8 cellular contexts compared by ENCODE assay signal in genomic region chr1:1435094-1435903, GRCh38. TPM values are rescaled to one million over a fixed set of nuclear protein-coding genes. Genes with fewer than 3 reads are reported as not detected.
DNase-seq lines count a peak whose midpoint lies in the region; ATAC-seq and TF ChIP-seq lines count a peak whose summit lies in the region.

Gene VWA1 (plus strand): TSS chr1:1435690. CDS start chr1:1435749, 59 bp downstream.

- peak within 1 kb of the TSS; percentile 95 for H2BK15ac ChIP-seq in neuronal stem cell (ENCODE audit: low read length)

- peak within 1 kb of the TSS; percentile 100 for H2AK5ac ChIP-seq in neuronal stem cell (ENCODE audit: low read depth, low read length)

- H3K23ac ChIP-seq in neuronal stem cell (ENCODE audit: low read depth, low read length, poor library complexity): peak within 1 kb of the TSS; percentile 95

- WGBS in neuronal stem cell (ENCODE audit: extremely low coverage in 2 of 2, insufficient read length in 2 of 2, insufficient replicate concordance in 1 of 2), 2 donors: no CpG with 5 or more reads among the region's 91 CpGs

- no peaks in the 10 kb centered on the region for H3K9me3 Mint-ChIP-seq in activated naive CD4-positive, alpha-beta T cell treated with anti-CD3 and anti-CD28 coated beads, Interleukin-2, amount 50 U/mL, for 24 hours

- peak within 1 kb of the TSS; percentile 49 for H3K4me3 Mint-ChIP-seq in activated naive CD4-positive, alpha-beta T cell treated with anti-CD3 and anti-CD28 coated beads, Interleukin-2, amount 50 U/mL, for 24 hours

- POLR2A ChIA-PET in PC-9 (lab: Charles Lee; ENCODE audit: unreplicated experiment): interaction anchor here (0.6 kb wide), 1 partner anchor 15 kb away, joined by 4 read pairs; no protein-coding TSS in a partner anchor

- peak within 1 kb of the TSS; percentile 91 for H3K9ac ChIP-seq in neuronal stem cell (ENCODE audit: low read depth, low read length, poor library complexity)
- H3K9ac ChIP-seq in subcutaneous abdominal adipose tissue (ENCODE audit: low read length in 5 of 5): peak within 1 kb of the TSS; percentile 55 to 74 (median 63)

- ATAC-seq in GM21737 (IDR thresholded peaks at IDR 0.05; ENCODE audit: unreplicated experiment): no peak

- DNase-seq in NCI-H748 (lab: John Stamatoyannopoulos, UW; ENCODE audit: unreplicated experiment) (peak; percentile 66), NCI-H748 treated with DMSO at 0.1 percent for 48 hours (lab: John Stamatoyannopoulos, UW) (no peak), PC-9 (peak in 1 of 2 experiments; percentile 78), germinal center (ENCODE audit: low spot score) (peak; percentile 90), neuronal stem cell (ENCODE audit: low spot score) (no peak)

- peak within 1 kb of the TSS; percentile 32 for H3K4ac ChIP-seq in neuronal stem cell (ENCODE audit: low read length)

- no peak within 1 kb of the TSS for H3K27ac ChIP-seq in PC-9
- H3K27ac ChIP-seq in neuronal stem cell (replicated peaks; ENCODE audit: low read length): no peak within 1 kb of the TSS
- H3K27ac ChIP-seq in subcutaneous abdominal adipose tissue (ENCODE audit: low read depth, low read length): peak within 1 kb of the TSS; percentile 90

- H3K4me1 ChIP-seq in PC-9 (replicated peaks; ENCODE audit: insufficient read depth) (peaks cover 57% of the 10 kb centered on the region), neuronal stem cell (ENCODE audit: control insufficient read depth in 2 of 2, insufficient read depth in 1 of 2, low read depth in 1 of 2, low read length in 2 of 2) (peaks cover 43 to 69% of the 10 kb centered on the region in 2 donors), subcutaneous abdominal adipose tissue (ENCODE audit: control insufficient read depth in 5 of 5, insufficient read depth in 5 of 5, low read length in 5 of 5) (peaks cover 2 to 76% (median 69%) of the 10 kb centered on the region in 5 donors)

- H3K79me2 ChIP-seq in PC-9 (ENCODE audit: low read depth): peaks cover 5% of the 10 kb centered on the region; the same call in 1 of the 2 replicates

- no peaks in the 10 kb centered on the region for H3K36me3 Mint-ChIP-seq in activated naive CD4-positive, alpha-beta T cell treated with anti-CD3 and anti-CD28 coated beads, Interleukin-2, amount 50 U/mL, for 24 hours

- H4K20me1 ChIP-seq in PC-9 (ENCODE audit: insufficient read depth): no peaks in the 10 kb centered on the region

- H3K4me3 ChIP-seq in PC-9 (peak within 1 kb of the TSS; percentile 69), neuronal stem cell (ENCODE audit: low read length in 2 of 2) (peak within 1 kb of the TSS; percentile 38 to 82), subcutaneous abdominal adipose tissue (ENCODE audit: low read depth in 1 of 5, low read length in 5 of 5) (peak within 1 kb of the TSS; percentile 25 to 71 (median 62))

- H3K18ac ChIP-seq in neuronal stem cell (ENCODE audit: low read length): peak within 1 kb of the TSS; percentile 99

- H3K36me3 ChIP-seq in PC-9 (ENCODE audit: low read depth) (no peaks in the 10 kb centered on the region), neuronal stem cell (replicated peaks in 1 of 2; ENCODE audit: control insufficient read depth in 2 of 2, insufficient read depth in 2 of 2, low read length in 2 of 2) (no peaks in the 10 kb centered on the region), subcutaneous abdominal adipose tissue (ENCODE audit: control insufficient read depth in 5 of 5, insufficient read depth in 5 of 5, low read length in 5 of 5) (peaks cover 0 to 4% (median 0%) of the 10 kb centered on the region in 5 donors)

- CTCF ChIA-PET in PC-9 (lab: Charles Lee): no interaction called here

- no peaks in the 10 kb centered on the region for H3K9me2 ChIP-seq in PC-9 (ENCODE audit: insufficient read depth)

- peak within 1 kb of the TSS; percentile 82 for H3K14ac ChIP-seq in neuronal stem cell (ENCODE audit: low read length)

- H3K27me3 Mint-ChIP-seq in activated naive CD4-positive, alpha-beta T cell treated with anti-CD3 and anti-CD28 coated beads, Interleukin-2, amount 50 U/mL, for 24 hours: peaks cover 7% of the 10 kb centered on the region

- H3K79me1 ChIP-seq in neuronal stem cell (ENCODE audit: low read depth, low read length): peaks cover 4% of the 10 kb centered on the region

- intact Hi-C loops in PC-9 (cut with micrococcal nuclease; ENCODE audit: unreplicated experiment): loop anchor here (10.0 kb wide), 1 partner anchor 90 kb away; the partner anchor contains the start of gene DVL1

- no TSS peak for BruUV-seq in PC-9 (replicated peaks; lab: Mats Ljungman, UMichigan)

- no peak for TF ChIP-seq CTCF in PC-9 (conservative IDR thresholded peaks at IDR 0.05)

- H3K4me2 ChIP-seq in PC-9 (peak within 1 kb of the TSS; percentile 85), neuronal stem cell (ENCODE audit: insufficient read depth, low read length, poor library complexity, severe bottlenecking) (peak within 1 kb of the TSS; percentile 71)

- H3K27me3 ChIP-seq in PC-9 (ENCODE audit: insufficient read depth, low read depth) (no peaks in the 10 kb centered on the region), neuronal stem cell (ENCODE audit: control insufficient read depth in 3 of 3, insufficient read depth in 3 of 3, low read depth in 1 of 3, low read length in 3 of 3) (peaks cover 0 to 20% (median 5%) of the 10 kb centered on the region in 3 experiments), subcutaneous abdominal adipose tissue (ENCODE audit: control insufficient read depth in 5 of 5, insufficient read depth in 4 of 5, low read length in 5 of 5) (peaks cover 0 to 3% (median 0%) of the 10 kb centered on the region in 5 donors)

- H2BK12ac ChIP-seq in neuronal stem cell (ENCODE audit: low read length): peak within 1 kb of the TSS; percentile 100

- peak within 1 kb of the TSS; percentile 94 for H2BK5ac ChIP-seq in neuronal stem cell (ENCODE audit: low read length)

- peaks cover 28% of the 10 kb centered on the region; the same call in 1 of the 2 replicates for H3F3A ChIP-seq in PC-9 (ENCODE audit: insufficient read depth, low read depth)

- peaks cover 7% of the 10 kb centered on the region for H3K4me1 Mint-ChIP-seq in activated naive CD4-positive, alpha-beta T cell treated with anti-CD3 and anti-CD28 coated beads, Interleukin-2, amount 50 U/mL, for 24 hours

- peak within 1 kb of the TSS; percentile 38 for H4K91ac ChIP-seq in neuronal stem cell (ENCODE audit: low read depth, low read length, poor library complexity)

- peak within 1 kb of the TSS; percentile 91 for H2BK120ac ChIP-seq in neuronal stem cell (ENCODE audit: low read depth, low read length)

- peak within 1 kb of the TSS; percentile 4 for H4K8ac ChIP-seq in neuronal stem cell (ENCODE audit: low read depth, low read length)

- no peak within 1 kb of the TSS for H3K27ac Mint-ChIP-seq in activated naive CD4-positive, alpha-beta T cell treated with anti-CD3 and anti-CD28 coated beads, Interleukin-2, amount 50 U/mL, for 24 hours

- no peaks in the 10 kb centered on the region for H3K9me3 ChIP-seq in PC-9 (ENCODE audit: insufficient read depth, low read depth)
- H3K9me3 ChIP-seq in neuronal stem cell (replicated peaks in 1 of 2; ENCODE audit: control insufficient read depth in 2 of 2, insufficient read depth in 1 of 2, low read depth in 1 of 2, low read length in 2 of 2): no peaks in the 10 kb centered on the region
- no peaks in the 10 kb centered on the region for H3K9me3 ChIP-seq in subcutaneous abdominal adipose tissue (ENCODE audit: control insufficient read depth in 5 of 5, low read length in 5 of 5)

- H2AFZ ChIP-seq in PC-9 (no peak within 1 kb of the TSS), neuronal stem cell (ENCODE audit: low read length) (peak within 1 kb of the TSS; percentile 25)

RNA-seq across cellular contexts. Expression of gene VWA1, which starts in this region (rescaled TPM):
- 56.6 and 65.9 TPM in 2 replicates for total RNA-seq in PC-9 (2021)
- polyA plus RNA-seq in neuronal stem cell (2013, experiment 1 of 2): 5.0 TPM
- polyA plus RNA-seq in neuronal stem cell (2013, experiment 2 of 2): 4.8 TPM

Comparison
In these comparisons a context has a peak if more than half of its experiments do, and no peak if none do; other contexts are left out.
1. DNase-seq: peak in NCI-H748 (single experiment) and germinal center (single experiment); none in NCI-H748 treated with DMSO at 0.1 percent for 48 hours (single experiment) and neuronal stem cell (single experiment).
2. Peak in every context shown above with its lines, with median percentiles within 50 percentile points of each other: H3K4me3 ChIP-seq.